In the genomic region with DNA sequence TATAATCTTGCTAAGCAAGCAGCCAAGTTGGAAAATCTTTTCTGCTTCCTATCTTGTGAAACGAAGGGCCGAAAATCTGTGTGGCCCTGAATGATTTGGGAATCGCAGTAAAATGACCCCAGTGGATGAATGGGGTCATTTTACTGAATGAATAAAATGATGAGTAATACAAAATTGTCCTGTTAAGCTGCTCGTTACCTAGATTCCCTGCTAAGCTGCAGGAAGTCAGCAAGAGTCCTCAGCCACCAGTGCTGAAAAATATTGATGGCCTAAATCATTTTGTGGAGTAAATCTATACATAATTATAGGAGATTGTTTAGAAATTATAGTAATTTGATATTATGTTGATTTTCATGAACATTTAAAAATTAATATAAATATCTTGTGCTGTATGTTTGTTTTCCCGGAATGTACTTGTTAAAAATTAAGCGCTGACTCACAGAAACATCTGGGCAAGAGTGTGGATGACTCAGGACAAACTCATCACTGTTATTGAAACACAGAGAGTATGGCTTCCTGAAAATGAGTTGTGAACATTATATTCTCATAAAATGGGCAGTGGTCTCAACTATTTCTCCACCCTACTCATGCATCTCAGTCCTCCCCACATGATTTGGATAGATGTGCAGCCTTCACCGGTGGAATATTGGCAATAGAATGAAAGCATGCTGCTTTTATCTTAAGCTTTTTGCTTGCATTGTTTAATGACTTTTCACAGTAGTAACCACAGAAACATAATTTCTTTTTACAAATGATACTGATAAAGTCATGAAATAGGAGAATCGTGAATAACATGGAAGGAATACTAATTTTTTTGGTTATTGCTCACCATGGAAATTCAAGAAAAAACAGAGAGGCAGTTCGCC, we compare ENCODE assay signal across 1 cellular context.
A peak's percentile ranks its signal among the peaks of the same experiment; 100 is the strongest.
TF ChIP-seq lines count a peak whose summit lies in the region.

No MANE protein-coding gene starts in this region.

TF ChIP-seq in H1, 55 proteins besides CTCF, POLR2A, EP300 and RAD21:
- TF ChIP-seq SUZ12 (IDR thresholded peaks at IDR 0.05; ENCODE audit: low read length) (no peak), MAFK (IDR thresholded peaks at IDR 0.05; ENCODE audit: low read depth, low read length) (0 out of 2 replicates have a peak, but pooled peaks have one; percentile 20), SP2 (IDR thresholded peaks at IDR 0.05; ENCODE audit: low read length) (no peak), BACH1 (IDR thresholded peaks at IDR 0.05; ENCODE audit: low read length) (peak; percentile 84), KDM4A (IDR thresholded peaks at IDR 0.05; ENCODE audit: low read depth, low read length, severe bottlenecking) (no peak)
